26 cellular contexts compared by ENCODE assay signal in genomic region chr11:13869404-13869886, GRCh38.
A peak's percentile ranks its signal among the peaks of the same experiment; 100 is the strongest.
DNase-seq lines count a peak whose midpoint lies in the region; ATAC-seq and TF ChIP-seq lines count a peak whose summit lies in the region.
"Had no signal": no experiment of that assay in that cellular context is flagged by ENCODE, and none has a peak within 500 bp of the region (broad histone marks: within the 10 kb centered on the region; RNA-seq: fewer than 3 reads in every experiment).

No MANE protein-coding gene starts in this region.

- H3K27me3 Mint-ChIP-seq in activated naive CD4-positive, alpha-beta T cell treated with anti-CD3 and anti-CD28 coated beads, Interleukin-2, amount 50 U/mL, for 24 hours = no peaks in the 10 kb centered on the region
- peaks cover 26% of the 10 kb centered on the region for H3K27me3 Mint-ChIP-seq in T-helper 2 cell treated with Interferon-gamma antibody and Interleukin-4, amounts not matched to agents 5 μg/mL and 100 μg/mL, for 36 hours (ENCODE audit: low read depth)
- peaks cover 2% of the 10 kb centered on the region for H3K27me3 Mint-ChIP-seq in activated naive CD8-positive, alpha-beta T cell treated with anti-CD3 and anti-CD28 coated beads, Interleukin-2, amount 10 ng/mL, durations not matched to agents 7 days and 5 days
- H3K27me3 Mint-ChIP-seq in stimulated activated naive CD8-positive, alpha-beta T cell treated with anti-CD3 and anti-CD28 coated beads, Interleukin-15, amount 100 ng/mL, for 72 hours = no peaks in the 10 kb centered on the region
- no peaks in the 10 kb centered on the region for H3K27me3 Mint-ChIP-seq in nephron progenitor cell (ENCODE audit: low read depth, poor library complexity)

- H3K4me1 Mint-ChIP-seq in activated naive CD4-positive, alpha-beta T cell treated with anti-CD3 and anti-CD28 coated beads, Interleukin-2, amount 50 U/mL, for 24 hours = peaks cover 56% of the 10 kb centered on the region
- peaks cover 35% of the 10 kb centered on the region for H3K4me1 Mint-ChIP-seq in T-helper 2 cell treated with Interferon-gamma antibody and Interleukin-4, amounts not matched to agents 5 μg/mL and 100 μg/mL, for 36 hours (ENCODE audit: low read depth)
- peaks cover 21% of the 10 kb centered on the region for H3K4me1 Mint-ChIP-seq in activated naive CD8-positive, alpha-beta T cell treated with anti-CD3 and anti-CD28 coated beads, Interleukin-2, amount 10 ng/mL, durations not matched to agents 7 days and 5 days
- peaks cover 42% of the 10 kb centered on the region for H3K4me1 Mint-ChIP-seq in stimulated activated naive CD8-positive, alpha-beta T cell treated with anti-CD3 and anti-CD28 coated beads, Interleukin-15, amount 100 ng/mL, for 72 hours
- peaks cover 40% of the 10 kb centered on the region for H3K4me1 Mint-ChIP-seq in nephron progenitor cell

- no peak for TF ChIP-seq CTCF in nephron progenitor cell (IDR thresholded peaks at IDR 0.05)

- H3K36me3 Mint-ChIP-seq in activated naive CD4-positive, alpha-beta T cell treated with anti-CD3 and anti-CD28 coated beads, Interleukin-2, amount 50 U/mL, for 24 hours = peaks cover 2% of the 10 kb centered on the region
- H3K36me3 Mint-ChIP-seq in T-helper 2 cell treated with Interferon-gamma antibody and Interleukin-4, amounts not matched to agents 5 μg/mL and 100 μg/mL, for 36 hours (ENCODE audit: low read depth) = peaks cover 5% of the 10 kb centered on the region
- peaks cover 6% of the 10 kb centered on the region for H3K36me3 Mint-ChIP-seq in activated naive CD8-positive, alpha-beta T cell treated with anti-CD3 and anti-CD28 coated beads, Interleukin-2, amount 10 ng/mL, durations not matched to agents 7 days and 5 days
- no peaks in the 10 kb centered on the region for H3K36me3 Mint-ChIP-seq in nephron progenitor cell (ENCODE audit: low read depth)
- H3K36me3 Mint-ChIP-seq: neural progenitor cell, WTC11 had no signal

- no peaks in the 10 kb centered on the region for H3K9me3 Mint-ChIP-seq in activated naive CD4-positive, alpha-beta T cell treated with anti-CD3 and anti-CD28 coated beads, Interleukin-2, amount 50 U/mL, for 24 hours
- peaks cover 4% of the 10 kb centered on the region for H3K9me3 Mint-ChIP-seq in T-helper 2 cell treated with Interferon-gamma antibody and Interleukin-4, amounts not matched to agents 5 μg/mL and 100 μg/mL, for 36 hours
- peaks cover 7% of the 10 kb centered on the region for H3K9me3 Mint-ChIP-seq in activated naive CD8-positive, alpha-beta T cell treated with anti-CD3 and anti-CD28 coated beads, Interleukin-2, amount 10 ng/mL, durations not matched to agents 7 days and 5 days
- peaks cover 7 to 8% of the 10 kb centered on the region in 2 donors for H3K9me3 Mint-ChIP-seq in stimulated activated naive CD8-positive, alpha-beta T cell treated with anti-CD3 and anti-CD28 coated beads, Interleukin-15, amount 100 ng/mL, for 72 hours
- no peaks in the 10 kb centered on the region for H3K9me3 Mint-ChIP-seq in nephron progenitor cell
- H3K9me3 Mint-ChIP-seq: dendritic cell treated with granulocyte-macrophage colony-stimulating factor and Interleukin-4, amounts not matched to agents 40 ng/mL and 50 ng/mL, for 4 days; neural progenitor cell; WTC11 had no signal

- H3K4me3 Mint-ChIP-seq in activated naive CD4-positive, alpha-beta T cell treated with anti-CD3 and anti-CD28 coated beads, Interleukin-2, amount 50 U/mL, for 24 hours = peak overlapping the region; percentile 73
- peak overlapping the region; percentile 60 for H3K4me3 Mint-ChIP-seq in T-helper 2 cell treated with Interferon-gamma antibody and Interleukin-4, amounts not matched to agents 5 μg/mL and 100 μg/mL, for 36 hours
- peak overlapping the region; percentile 66 for H3K4me3 Mint-ChIP-seq in activated naive CD8-positive, alpha-beta T cell treated with anti-CD3 and anti-CD28 coated beads, Interleukin-2, amount 10 ng/mL, durations not matched to agents 7 days and 5 days
- H3K4me3 Mint-ChIP-seq in stimulated activated naive CD8-positive, alpha-beta T cell treated with anti-CD3 and anti-CD28 coated beads, Interleukin-15, amount 100 ng/mL, for 72 hours = peak overlapping the region; percentile 44 to 63
- no peak overlapping the region for H3K4me3 Mint-ChIP-seq in nephron progenitor cell
- H3K4me3 Mint-ChIP-seq: dendritic cell treated with granulocyte-macrophage colony-stimulating factor and Interleukin-4, amounts not matched to agents 40 ng/mL and 50 ng/mL, for 4 days; neural progenitor cell; WTC11 had no signal

- peak overlapping the region; percentile 96 for H3K27ac Mint-ChIP-seq in activated naive CD4-positive, alpha-beta T cell treated with anti-CD3 and anti-CD28 coated beads, Interleukin-2, amount 50 U/mL, for 24 hours
- peak overlapping the region; percentile 90 for H3K27ac Mint-ChIP-seq in T-helper 2 cell treated with Interferon-gamma antibody and Interleukin-4, amounts not matched to agents 5 μg/mL and 100 μg/mL, for 36 hours
- H3K27ac Mint-ChIP-seq in activated naive CD8-positive, alpha-beta T cell treated with anti-CD3 and anti-CD28 coated beads, Interleukin-2, amount 10 ng/mL, durations not matched to agents 7 days and 5 days = peak overlapping the region; percentile 94
- peak overlapping the region; percentile 89 to 93 for H3K27ac Mint-ChIP-seq in stimulated activated naive CD8-positive, alpha-beta T cell treated with anti-CD3 and anti-CD28 coated beads, Interleukin-15, amount 100 ng/mL, for 72 hours
- H3K27ac Mint-ChIP-seq in nephron progenitor cell = no peak overlapping the region
- H3K27ac Mint-ChIP-seq: dendritic cell treated with granulocyte-macrophage colony-stimulating factor and Interleukin-4, amounts not matched to agents 40 ng/mL and 50 ng/mL, for 4 days; neural progenitor cell; WTC11 had no signal

- POLR2A ChIA-PET in activated naive CD8-positive, alpha-beta T cell treated with anti-CD3 and anti-CD28 coated beads, Interleukin-2, amount 10 ng/mL, durations not matched to agents 7 days and 5 days (lab: Charles Lee) = interaction anchor here (1.5 to 1.8 kb wide), 2 partner anchors 56 to 71 kb away, joined by 4 to 6 read pairs; no protein-coding TSS in a partner anchor

- DNase-seq in activated naive CD4-positive, alpha-beta T cell treated with anti-CD3 and anti-CD28 coated beads, Interleukin-2, amount 50 U/mL, for 16 hours = no peak
- no peak for DNase-seq in T-helper 2 cell treated with Interferon-gamma antibody and Interleukin-4, amounts not matched to agents 5 μg/mL and 100 μg/mL, for 36 hours (ENCODE audit: low spot score)
- no peak for DNase-seq in activated naive CD8-positive, alpha-beta T cell treated with anti-CD3 and anti-CD28 coated beads, Interleukin-2, amount 10 ng/mL, durations not matched to agents 7 days and 5 days
- no peak for DNase-seq in stimulated activated naive CD8-positive, alpha-beta T cell treated with anti-CD3 and anti-CD28 coated beads, Interleukin-15, amount 100 ng/mL, for 72 hours
- no peak for DNase-seq in HuH-7 (ENCODE audit: low spot score)
- DNase-seq in NCI-H526 treated with DMSO at 0.1 percent for 48 hours (lab: John Stamatoyannopoulos, UW) = no peak
- no peak for DNase-seq in nephron progenitor cell
- DNase-seq: adrenal gland, body of pancreas, C1 segment of cervical spinal cord, DND-41, glutamatergic neuron, IMR-90, left lung, mesenchymal stem cell, NCI-H1436 treated with DMSO at 0.1 percent for 48 hours, NCI-H345, pancreas, retina, SIG-M5, testis had no signal

- peak; percentile 32 for ATAC-seq in activated naive CD8-positive, alpha-beta T cell treated with anti-CD3 and anti-CD28 coated beads, Interleukin-2, amount 10 ng/mL, durations not matched to agents 7 days and 5 days (ENCODE audit: low read depth)
- peak; percentile 66 for ATAC-seq in stimulated activated naive CD8-positive, alpha-beta T cell treated with anti-CD3 and anti-CD28 coated beads, Interleukin-15, amount 100 ng/mL, for 72 hours
- ATAC-seq: body of pancreas, esophagus mucosa, left lung, pancreas, WTC11 had no signal
